15 cellular contexts compared by ENCODE assay signal in the genomic region with DNA sequence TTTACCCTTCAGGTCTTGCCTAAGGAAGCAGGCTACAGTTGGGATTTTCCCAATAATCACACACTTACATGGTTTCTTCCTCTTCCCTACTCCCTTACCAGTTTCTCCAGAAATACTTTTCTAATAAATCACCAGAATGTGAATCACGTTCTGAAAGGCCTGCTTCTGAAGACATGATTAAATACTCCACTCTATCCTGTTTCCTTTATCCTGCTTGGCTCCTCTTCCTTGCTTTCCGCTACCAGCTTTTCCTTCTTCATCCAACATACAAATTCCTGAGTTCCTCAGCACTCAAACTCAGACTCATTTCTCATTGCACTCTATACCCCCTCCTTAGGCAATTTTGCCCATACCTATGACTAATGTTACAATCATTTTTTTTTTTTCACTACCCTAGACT.
DNase-seq lines count a peak whose midpoint lies in the region; ATAC-seq and TF ChIP-seq lines count a peak whose summit lies in the region.
"Had no signal": no experiment of that assay in that cellular context is flagged by ENCODE, and none has a peak within 500 bp of the region (broad histone marks: within the 10 kb centered on the region; RNA-seq: fewer than 3 reads in every experiment).

No MANE protein-coding gene starts in this region.

- H3K27ac Mint-ChIP-seq in endothelial cell (ENCODE audit: unreplicated experiment) (peak overlapping the region; percentile 81), natural killer cell (no peak overlapping the region)
- H3K27ac Mint-ChIP-seq: B cell had no signal

- H3K27me3 Mint-ChIP-seq in endothelial cell (ENCODE audit: unreplicated experiment): no peaks in the 10 kb centered on the region
- H3K27me3 Mint-ChIP-seq in natural killer cell (ENCODE audit: low read depth in 2 of 2): no peaks in the 10 kb centered on the region
- H3K27me3 Mint-ChIP-seq: B cell had no signal

- peak; percentile 40 for DNase-seq in Daoy (ENCODE audit: low read depth)
- peak; percentile 29 for DNase-seq in RPMI7951 (ENCODE audit: low read depth)
- DNase-seq in endothelial cell (ENCODE audit: low spot score): no peak
- DNase-seq in non-pigmented ciliary epithelial cell (ENCODE audit: low read depth): peak; percentile 28
- DNase-seq in natural killer cell: no peak
- DNase-seq in NCI-H2171 treated with DMSO at 0.1 percent for 48 hours (lab: John Stamatoyannopoulos, UW): no peak
- no peak for DNase-seq in D341Med (ENCODE audit: low spot score)
- DNase-seq: activated T-cell treated with anti-CD3 and anti-CD28 coated beads, Interleukin-2, amount 50 U/mL, for 48 hours; body of pancreas; DND-41; mesendoderm; NCI-H146; NCI-H69 had no signal

- ATAC-seq in natural killer cell (no peak), GM21737 (IDR thresholded peaks at IDR 0.05; ENCODE audit: unreplicated experiment) (no peak)
- ATAC-seq: body of pancreas had no signal

- TF ChIP-seq CTCF in endothelial cell (IDR thresholded peaks at IDR 0.05; ENCODE audit: unreplicated experiment) (no peak), natural killer cell (IDR thresholded peaks at IDR 0.05) (no peak)

- H3K4me3 Mint-ChIP-seq in endothelial cell (ENCODE audit: unreplicated experiment) (no peak overlapping the region), natural killer cell (no peak overlapping the region)
- H3K4me3 Mint-ChIP-seq: B cell had no signal

- intact Hi-C loops in natural killer cell (cut with micrococcal nuclease): no loop called here

- H3K4me1 Mint-ChIP-seq in endothelial cell (ENCODE audit: unreplicated experiment) (peaks cover 11% of the 10 kb centered on the region), natural killer cell (no peaks in the 10 kb centered on the region)
- H3K4me1 Mint-ChIP-seq: B cell had no signal

- H3K36me3 Mint-ChIP-seq in endothelial cell (ENCODE audit: low read depth, unreplicated experiment) (no peaks in the 10 kb centered on the region), natural killer cell (no peaks in the 10 kb centered on the region)

- H3K9me3 Mint-ChIP-seq in endothelial cell (ENCODE audit: unreplicated experiment) (no peaks in the 10 kb centered on the region), natural killer cell (peaks cover 12 to 13% of the 10 kb centered on the region in 2 donors)

Comparison
In these comparisons a context has a peak if more than half of its experiments do, and no peak if none do; other contexts are left out.
1. DNase-seq: peak in Daoy (single experiment), RPMI7951 (single experiment) and non-pigmented ciliary epithelial cell (single experiment); none in endothelial cell (single experiment), natural killer cell (single experiment), NCI-H2171 treated with DMSO at 0.1 percent for 48 hours (single experiment) and D341Med (single experiment).